8 cellular contexts compared by ENCODE assay signal in the genomic region with DNA sequence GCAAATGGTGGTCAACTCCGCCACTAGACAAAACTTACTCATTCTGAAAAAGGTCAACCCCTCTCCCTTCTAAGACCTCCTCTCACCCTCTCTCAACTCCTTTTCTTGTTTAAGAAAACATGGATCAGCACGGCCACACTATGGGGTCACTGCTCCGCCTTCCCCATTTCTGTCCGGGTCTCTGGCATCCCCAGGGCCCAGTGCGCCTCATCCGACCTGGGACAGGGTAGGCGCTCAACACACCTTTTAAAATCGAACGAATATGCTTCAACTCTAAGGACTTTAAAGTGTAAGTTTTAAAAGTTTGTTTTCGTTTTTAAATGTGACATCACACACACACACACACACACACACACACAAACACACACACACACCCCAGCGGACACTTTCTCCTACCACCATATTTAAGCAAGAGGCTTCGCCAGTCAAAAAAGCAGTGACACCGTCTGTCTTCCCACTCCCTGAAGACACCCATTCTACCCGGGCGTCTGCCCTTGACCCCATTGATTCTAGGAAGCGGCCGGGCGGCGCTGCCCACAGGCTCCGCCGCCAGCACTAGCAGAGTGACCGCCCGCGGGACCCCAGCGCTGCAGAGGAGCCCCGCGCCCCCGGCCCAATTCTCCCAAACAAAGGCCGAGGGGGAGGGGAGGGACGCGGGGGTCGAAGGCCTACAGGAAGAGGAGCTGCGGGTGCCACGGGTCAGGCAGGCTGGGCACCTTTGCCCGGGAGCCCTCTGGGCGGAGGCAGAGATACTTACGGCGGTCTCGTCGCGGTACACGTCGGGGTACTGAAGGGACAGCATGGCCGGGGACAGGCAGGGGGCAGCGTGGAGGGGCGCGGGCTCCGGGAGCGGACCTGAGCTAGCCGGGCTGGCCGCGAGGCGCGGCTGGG. TPM values are rescaled to one million over a fixed set of nuclear protein-coding genes. Genes with fewer than 3 reads are reported as not detected.
DNase-seq lines count a peak whose midpoint lies in the region; ATAC-seq and TF ChIP-seq lines count a peak whose summit lies in the region.

No MANE protein-coding gene starts in this region.

- TF ChIP-seq CTCF in Calu3 (IDR thresholded peaks at IDR 0.05; ENCODE audit: unreplicated experiment) (no peak), MCF 10A (IDR thresholded peaks at IDR 0.05; ENCODE audit: unreplicated experiment) (no peak)

- DNase-seq in Calu3 (peak; percentile 9), RPMI8226 (peak; percentile 12), MCF 10A (ENCODE audit: unreplicated experiment) (peak; percentile 42), iris pigment epithelial cell (ENCODE audit: low read depth) (peak; percentile 51), epidermal melanocyte (ENCODE audit: insufficient read length, low spot score) (no peak)
- peak; percentile 13 for DNase-seq in stimulated activated CD4-positive, alpha-beta T cell treated with anti-CD3 and anti-CD28 coated beads, Interleukin-2, amount 100 ng/mL, for 4 hours (ENCODE audit: low read depth)

- POLR2A ChIA-PET in MCF 10A (lab: Yijun Ruan, JAX), result interaction anchor here (0.7 to 11.1 kb wide), 26 partner anchors 9 to 314 kb away, joined by 3 to 160 read pairs (median 4); no protein-coding TSS in a partner anchor

- H3K27ac Mint-ChIP-seq in Calu3 (ENCODE audit: unreplicated experiment), result peak overlapping the region; percentile 78
- peak overlapping the region; percentile 65 for H3K27ac Mint-ChIP-seq in MCF 10A (ENCODE audit: low read depth, unreplicated experiment)

- H3K36me3 Mint-ChIP-seq in Calu3 (ENCODE audit: insufficient read depth, unreplicated experiment) (peaks cover 33% of the 10 kb centered on the region), MCF 10A (ENCODE audit: insufficient read depth, unreplicated experiment) (peaks cover 6% of the 10 kb centered on the region)

- CTCF ChIA-PET in Calu3 (lab: Charles Lee), result interaction anchor here (0.6 to 1.2 kb wide), 8 partner anchors 27 to 315 kb away, joined by 3 to 7 read pairs (median 4); no protein-coding TSS in a partner anchor
- CTCF ChIA-PET in MCF 10A (lab: Yijun Ruan, JAX), result interaction anchor here (0.6 to 3.9 kb wide), 28 partner anchors 10 to 1345 kb away, joined by 3 to 38 read pairs (median 5); no protein-coding TSS in a partner anchor

- H3K27me3 Mint-ChIP-seq in Calu3 (ENCODE audit: unreplicated experiment), result no peaks in the 10 kb centered on the region
- H3K27me3 Mint-ChIP-seq in MCF 10A (ENCODE audit: insufficient read depth, unreplicated experiment), result no peaks in the 10 kb centered on the region

- ATAC-seq in GM19455 (IDR thresholded peaks at IDR 0.05; ENCODE audit: unreplicated experiment) (peak; percentile 53), HG03565 (IDR thresholded peaks at IDR 0.05; ENCODE audit: unreplicated experiment) (peak; percentile 3)

- intact Hi-C loops in Calu3 (cut with micrococcal nuclease; ENCODE audit: unreplicated experiment) (loop anchor here (1.0 kb wide), 1 partner anchor 30 kb away; no protein-coding TSS in a partner anchor), MCF 10A (cut with micrococcal nuclease) (loop anchor here (1.0 to 10.0 kb wide), 2 partner anchors 42 to 608 kb away; no protein-coding TSS in a partner anchor)

- peak overlapping the region; percentile 99 for H3K4me3 Mint-ChIP-seq in Calu3 (ENCODE audit: low read depth, unreplicated experiment)
- peak overlapping the region; percentile 82 for H3K4me3 Mint-ChIP-seq in MCF 10A (ENCODE audit: unreplicated experiment)

- H3K9me3 Mint-ChIP-seq in Calu3 (ENCODE audit: low read depth, unreplicated experiment), result no peaks in the 10 kb centered on the region
- H3K9me3 Mint-ChIP-seq in MCF 10A (ENCODE audit: unreplicated experiment), result no peaks in the 10 kb centered on the region

- H3K4me1 Mint-ChIP-seq in Calu3 (ENCODE audit: low read depth, unreplicated experiment) (peaks cover 46% of the 10 kb centered on the region), MCF 10A (ENCODE audit: insufficient read depth, unreplicated experiment) (peaks cover 33% of the 10 kb centered on the region)

- BruUV-seq in Calu3 (replicated peaks; lab: Mats Ljungman, UMichigan) (no TSS peak), MCF 10A (replicated peaks; lab: Mats Ljungman, UMichigan) (no TSS peak)

RNA-seq across cellular contexts. Expression of a gene that starts 0.5 kb away (rescaled TPM):
- total RNA-seq in Calu3 (2022) (62.4 and 70.4 TPM in 2 replicates), MCF 10A (2022) (57.8 and 67.6 TPM in 2 replicates)
